11 cellular contexts compared by ENCODE assay signal in genomic region chr4:168560184-168560834, GRCh38.
DNase-seq lines count a peak whose midpoint lies in the region; ATAC-seq and TF ChIP-seq lines count a peak whose summit lies in the region.
"Had no signal": no experiment of that assay in that cellular context is flagged by ENCODE, and none has a peak within 500 bp of the region (broad histone marks: within the 10 kb centered on the region; RNA-seq: fewer than 3 reads in every experiment).

No MANE protein-coding gene starts in this region.

- H3K9me3 ChIP-seq in MM.1S (replicated peaks; ENCODE audit: insufficient read depth, low read length), result no peaks in the 10 kb centered on the region
- no peaks in the 10 kb centered on the region for H3K9me3 ChIP-seq in left lung

- H3K79me2 ChIP-seq in MM.1S (ENCODE audit: low read length), result no peaks in the 10 kb centered on the region

- peak; percentile 46 for DNase-seq in AG10803 (ENCODE audit: low read depth)
- peak; percentile 37 for DNase-seq in MM.1S
- peak; percentile 39 for DNase-seq in astrocyte of the hippocampus (ENCODE audit: low read depth, low spot score)
- peak in 1 of 2 donors; percentile 44 for DNase-seq in left lung
- DNase-seq in activated T-cell treated with anti-CD3 and anti-CD28 coated beads for 4 hours, result no peak
- DNase-seq in 8988T, result no peak
- DNase-seq: activated CD4-positive, alpha-beta T cell treated with anti-CD3 and anti-CD28 coated beads, Interleukin-2, amount 10 ng/mL, durations not matched to agents 7 days and 5 days; CD4-positive, CD25-positive, alpha-beta regulatory T cell; OCI-M1 had no signal

- H3K4me3 ChIP-seq in AG10803 (ENCODE audit: low read length), result no peak overlapping the region
- H3K4me3 ChIP-seq in MM.1S (ENCODE audit: low read length), result no peak overlapping the region
- no peak overlapping the region for H3K4me3 ChIP-seq in left lung

- ATAC-seq in left lung, result peak; percentile 95
- no peak for ATAC-seq in stimulated activated memory B cell treated with anti-CD40 and anti-IgM and Interleukin-4, amounts not matched to agents 10 μg/mL and 1 μg/mL and 100 μg/mL, for 72 hours
- ATAC-seq in GM21737 (IDR thresholded peaks at IDR 0.05; ENCODE audit: unreplicated experiment), result no peak

- H3F3A ChIP-seq in MM.1S (ENCODE audit: insufficient read depth, low read length), result 0 out of 2 replicates have a peak, but pooled peaks cover 7% of the 10 kb centered on the region

- no peaks in the 10 kb centered on the region for H3K9me3 Mint-ChIP-seq in stimulated activated memory B cell treated with anti-CD40 and anti-IgM and Interleukin-4, amounts not matched to agents 10 μg/mL and 1 μg/mL and 100 μg/mL, for 72 hours
- H3K9me3 Mint-ChIP-seq: activated CD4-positive, alpha-beta T cell treated with anti-CD3 and anti-CD28 coated beads, Interleukin-2, amount 10 ng/mL, durations not matched to agents 7 days and 5 days had no signal

- no peaks in the 10 kb centered on the region for H3K4me1 Mint-ChIP-seq in stimulated activated memory B cell treated with anti-CD40 and anti-IgM and Interleukin-4, amounts not matched to agents 10 μg/mL and 1 μg/mL and 100 μg/mL, for 72 hours
- H3K4me1 Mint-ChIP-seq: activated CD4-positive, alpha-beta T cell treated with anti-CD3 and anti-CD28 coated beads, Interleukin-2, amount 10 ng/mL, durations not matched to agents 7 days and 5 days; CD4-positive, CD25-positive, alpha-beta regulatory T cell had no signal

- no peak overlapping the region for H3K9ac ChIP-seq in MM.1S (ENCODE audit: low read length)

- no peak for TF ChIP-seq CTCF in AG10803 (conservative IDR thresholded peaks at IDR 0.05; ENCODE audit: low read length)
- TF ChIP-seq CTCF in MM.1S (IDR thresholded peaks at IDR 0.05; ENCODE audit: low read length), result no peak
- TF ChIP-seq CTCF in left lung (IDR thresholded peaks at IDR 0.05), result no peak

- H3K27me3 ChIP-seq in MM.1S (replicated peaks; ENCODE audit: insufficient read depth, low read length) (no peaks in the 10 kb centered on the region; the same call in 1 of the 2 replicates), left lung (no peaks in the 10 kb centered on the region)

- H2AFZ ChIP-seq in MM.1S (ENCODE audit: low read length), result no peak overlapping the region

- H3K36me3 Mint-ChIP-seq in stimulated activated memory B cell treated with anti-CD40 and anti-IgM and Interleukin-4, amounts not matched to agents 10 μg/mL and 1 μg/mL and 100 μg/mL, for 72 hours, result no peaks in the 10 kb centered on the region
- H3K36me3 Mint-ChIP-seq: CD4-positive, CD25-positive, alpha-beta regulatory T cell had no signal

- H3K4me2 ChIP-seq in MM.1S (ENCODE audit: low read depth, low read length), result no peak overlapping the region

- no peak overlapping the region for H3K4me3 Mint-ChIP-seq in stimulated activated memory B cell treated with anti-CD40 and anti-IgM and Interleukin-4, amounts not matched to agents 10 μg/mL and 1 μg/mL and 100 μg/mL, for 72 hours
- H3K4me3 Mint-ChIP-seq: activated CD4-positive, alpha-beta T cell treated with anti-CD3 and anti-CD28 coated beads, Interleukin-2, amount 10 ng/mL, durations not matched to agents 7 days and 5 days; CD4-positive, CD25-positive, alpha-beta regulatory T cell had no signal

- intact Hi-C loops in left lung (cut with DNase I), result no loop called here

- no peak overlapping the region for H3K27ac Mint-ChIP-seq in stimulated activated memory B cell treated with anti-CD40 and anti-IgM and Interleukin-4, amounts not matched to agents 10 μg/mL and 1 μg/mL and 100 μg/mL, for 72 hours
- H3K27ac Mint-ChIP-seq: CD4-positive, CD25-positive, alpha-beta regulatory T cell had no signal

- no peaks in the 10 kb centered on the region for H3K9me2 ChIP-seq in MM.1S (replicated peaks; ENCODE audit: insufficient read depth, low read length)

- H3K4me1 ChIP-seq in MM.1S (ENCODE audit: low read length), result peaks cover 3% of the 10 kb centered on the region; the same call in 1 of the 2 replicates
- H3K4me1 ChIP-seq in left lung, result no peaks in the 10 kb centered on the region

- H3K27me3 Mint-ChIP-seq in stimulated activated memory B cell treated with anti-CD40 and anti-IgM and Interleukin-4, amounts not matched to agents 10 μg/mL and 1 μg/mL and 100 μg/mL, for 72 hours, result peaks cover 30% of the 10 kb centered on the region

- H3K27ac ChIP-seq in MM.1S (ENCODE audit: low read length), result no peak overlapping the region
- peak overlapping the region in 1 of 2 donors; percentile 23 for H3K27ac ChIP-seq in left lung

- H3K36me3 ChIP-seq in MM.1S (replicated peaks; ENCODE audit: insufficient read depth, low read length) (no peaks in the 10 kb centered on the region), left lung (no peaks in the 10 kb centered on the region)

- H4K20me1 ChIP-seq in MM.1S (ENCODE audit: insufficient read depth, low read length), result no peaks in the 10 kb centered on the region

Comparison
In these comparisons a context has a peak if more than half of its experiments do, and no peak if none do; other contexts are left out.
1. DNase-seq: peak in AG10803 (single experiment), MM.1S (single experiment) and astrocyte of the hippocampus (single experiment); none in activated T-cell treated with anti-CD3 and anti-CD28 coated beads for 4 hours (single experiment) and 8988T (single experiment).